Comparison of ENCODE assay signal across 9 cellular contexts in genomic region chr5:148403344-148403743, GRCh38. TPM values are rescaled to one million over a fixed set of nuclear protein-coding genes. Genes with fewer than 3 reads are reported as not detected.
A peak's percentile ranks its signal among the peaks of the same experiment; 100 is the strongest.
DNase-seq lines count a peak whose midpoint lies in the region; ATAC-seq and TF ChIP-seq lines count a peak whose summit lies in the region.
"Had no signal": no experiment of that assay in that cellular context is flagged by ENCODE, and none has a peak within 500 bp of the region (broad histone marks: within the 10 kb centered on the region; RNA-seq: fewer than 3 reads in every experiment).

No MANE protein-coding gene starts in this region.

- peaks cover 4 to 58% of the 10 kb centered on the region in 2 donors for H3K4me1 ChIP-seq in left lung

- ATAC-seq in GM18519 (IDR thresholded peaks at IDR 0.05; ENCODE audit: low FRiP score, unreplicated experiment): peak; percentile 95
- peak; percentile 80 for ATAC-seq in GM21723 (IDR thresholded peaks at IDR 0.05; ENCODE audit: unreplicated experiment)
- ATAC-seq in left lung: no peak

- H3K4me3 ChIP-seq in left lung: no peak overlapping the region

- no peaks in the 10 kb centered on the region for H3K27me3 ChIP-seq in left lung

- peak overlapping the region; percentile 49 to 77 for H3K27ac ChIP-seq in left lung

- peaks cover 0 to 73% of the 10 kb centered on the region in 2 donors for H3K36me3 ChIP-seq in left lung

- H3K9me3 ChIP-seq in left lung: no peaks in the 10 kb centered on the region

- DNase-seq in KG1 (lab: John Stamatoyannopoulos, UW) (peak; percentile 7), left lung (no peak), DMS79 (lab: John Stamatoyannopoulos, UW) (no peak), GOT3 (lab: John Stamatoyannopoulos, UW) (no peak), iPS-NIHi7 (ENCODE audit: extremely low spot score) (no peak), posterior cingulate gyrus (no peak)
- DNase-seq: NCI-H446 had no signal

- no peak for TF ChIP-seq CTCF in left lung (IDR thresholded peaks at IDR 0.05)

- intact Hi-C loops in left lung (cut with DNase I): no loop called here
- intact Hi-C loops in posterior cingulate gyrus (cut with DNase I): no loop called here

RNA-seq across cellular contexts. Expression of gene FBXO38, which starts 19.6 kb away (rescaled TPM):
- total RNA-seq in left lung: 10 to 100 TPM; 55.4 to 72.9 TPM
